8 cellular contexts compared by ENCODE assay signal in genomic region chr2:176553685-176554106, GRCh38.
DNase-seq lines count a peak whose midpoint lies in the region; ATAC-seq and TF ChIP-seq lines count a peak whose summit lies in the region.

No MANE protein-coding gene starts in this region.

- CTCF ChIA-PET in activated CD4-positive, alpha-beta memory T cell treated with anti-CD3 and anti-CD28 coated beads for 36 hours (lab: Charles Lee) = interaction anchor here (0.9 to 2.5 kb wide), 26 partner anchors 10 to 427 kb away, joined by 3 to 21 read pairs (median 4); no protein-coding TSS in a partner anchor

- no peaks in the 10 kb centered on the region for H3K36me3 Mint-ChIP-seq in activated CD4-positive, alpha-beta memory T cell treated with anti-CD3 and anti-CD28 coated beads for 36 hours
- no peaks in the 10 kb centered on the region for H3K36me3 Mint-ChIP-seq in stimulated activated naive CD8-positive, alpha-beta T cell treated with anti-CD3 and anti-CD28 coated beads, Interleukin-15, Interleukin-2, amounts not matched to agents 100 ng/mL and 50 ng/mL, for 24 hours (ENCODE audit: low read depth)

- peaks cover 9% of the 10 kb centered on the region for H3K4me1 Mint-ChIP-seq in activated CD4-positive, alpha-beta memory T cell treated with anti-CD3 and anti-CD28 coated beads for 36 hours (ENCODE audit: low read depth)
- H3K4me1 Mint-ChIP-seq in stimulated activated naive CD8-positive, alpha-beta T cell treated with anti-CD3 and anti-CD28 coated beads, Interleukin-15, Interleukin-2, amounts not matched to agents 100 ng/mL and 50 ng/mL, for 24 hours (ENCODE audit: low read depth) = peaks cover 13% of the 10 kb centered on the region

- peak overlapping the region; percentile 44 for H3K4me3 ChIP-seq in epithelial cell of esophagus (ENCODE audit: low read length)

- H3K4me3 Mint-ChIP-seq in activated CD4-positive, alpha-beta memory T cell treated with anti-CD3 and anti-CD28 coated beads for 36 hours = peak overlapping the region; percentile 66
- peak overlapping the region; percentile 68 for H3K4me3 Mint-ChIP-seq in stimulated activated naive CD8-positive, alpha-beta T cell treated with anti-CD3 and anti-CD28 coated beads, Interleukin-15, Interleukin-2, amounts not matched to agents 100 ng/mL and 50 ng/mL, for 24 hours

- POLR2A ChIA-PET in activated CD4-positive, alpha-beta memory T cell treated with anti-CD3 and anti-CD28 coated beads for 36 hours (lab: Charles Lee) = no interaction called here

- intact Hi-C loops in activated CD4-positive, alpha-beta memory T cell treated with anti-CD3 and anti-CD28 coated beads for 36 hours (cut with micrococcal nuclease) = loop anchor here (1.0 to 2.0 kb wide), 2 partner anchors 413 to 427 kb away; no protein-coding TSS in a partner anchor

- DNase-seq in NCI-H2196 (lab: John Stamatoyannopoulos, UW; ENCODE audit: unreplicated experiment) = peak; percentile 68
- peak; percentile 31 for DNase-seq in activated CD4-positive, alpha-beta memory T cell treated with anti-CD3 and anti-CD28 coated beads for 36 hours
- DNase-seq in epithelial cell of esophagus (ENCODE audit: low read depth) = peak; percentile 57
- peak; percentile 69 for DNase-seq in midbrain (lab: John Stamatoyannopoulos, UW)
- DNase-seq in mesenteric fat pad (ENCODE audit: low spot score) = no peak

- peak; percentile 63 for ATAC-seq in GM18867 (IDR thresholded peaks at IDR 0.05; ENCODE audit: unreplicated experiment)
- no peak for ATAC-seq in HG02973 (IDR thresholded peaks at IDR 0.05; ENCODE audit: unreplicated experiment)

- H3K9me3 Mint-ChIP-seq in activated CD4-positive, alpha-beta memory T cell treated with anti-CD3 and anti-CD28 coated beads for 36 hours = no peaks in the 10 kb centered on the region
- no peaks in the 10 kb centered on the region for H3K9me3 Mint-ChIP-seq in stimulated activated naive CD8-positive, alpha-beta T cell treated with anti-CD3 and anti-CD28 coated beads, Interleukin-15, Interleukin-2, amounts not matched to agents 100 ng/mL and 50 ng/mL, for 24 hours

- H3K27ac Mint-ChIP-seq in activated CD4-positive, alpha-beta memory T cell treated with anti-CD3 and anti-CD28 coated beads for 36 hours = no peak overlapping the region
- no peak overlapping the region for H3K27ac Mint-ChIP-seq in stimulated activated naive CD8-positive, alpha-beta T cell treated with anti-CD3 and anti-CD28 coated beads, Interleukin-15, Interleukin-2, amounts not matched to agents 100 ng/mL and 50 ng/mL, for 24 hours

- peak; percentile 13 for TF ChIP-seq CTCF in epithelial cell of esophagus (IDR thresholded peaks at IDR 0.05; ENCODE audit: insufficient read depth, low read depth, low read length, missing control alignments)

- peaks cover 51% of the 10 kb centered on the region for H3K27me3 Mint-ChIP-seq in activated CD4-positive, alpha-beta memory T cell treated with anti-CD3 and anti-CD28 coated beads for 36 hours
- peaks cover 45% of the 10 kb centered on the region for H3K27me3 Mint-ChIP-seq in stimulated activated naive CD8-positive, alpha-beta T cell treated with anti-CD3 and anti-CD28 coated beads, Interleukin-15, Interleukin-2, amounts not matched to agents 100 ng/mL and 50 ng/mL, for 24 hours
